In the genomic region with DNA sequence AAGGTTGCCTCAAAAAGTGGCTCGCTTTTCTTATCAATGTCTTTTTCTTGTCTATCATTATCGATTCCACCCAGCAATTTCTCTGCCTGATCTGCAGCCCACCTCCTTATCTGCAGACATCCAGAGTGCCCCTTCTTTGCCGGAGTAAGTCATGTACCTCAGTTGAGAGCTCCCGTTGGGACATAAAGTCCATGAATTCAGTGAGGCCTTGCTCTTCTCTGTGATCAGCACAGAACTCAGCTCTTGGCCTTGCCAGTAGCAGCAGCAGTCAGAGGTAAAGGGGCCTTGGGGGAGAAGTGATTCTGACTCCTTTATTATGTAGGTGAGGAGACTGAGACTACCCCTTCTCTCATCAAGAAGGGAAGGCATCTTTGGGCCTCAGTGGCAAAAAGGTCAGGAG, we compare ENCODE assay signal across 25 cellular contexts.
"Had no signal": no experiment of that assay in that cellular context is flagged by ENCODE, and none has a peak within 500 bp of the region (broad histone marks: within the 10 kb centered on the region; RNA-seq: fewer than 3 reads in every experiment).

No MANE protein-coding gene starts in this region.

- H3K4me1 Mint-ChIP-seq: activated CD4-positive, alpha-beta T cell treated with anti-CD3 and anti-CD28 coated beads, Interleukin-2, amount 10 ng/mL, durations not matched to agents 7 days and 5 days; immature natural killer cell; mesothelial cell of epicardium; naive thymus-derived CD4-positive, alpha-beta T cell; neural crest cell had no signal

- H3K9me3 ChIP-seq: breast epithelium, esophagus muscularis mucosa, heart left ventricle, upper lobe of left lung, vagina had no signal

- H3K36me3 ChIP-seq: breast epithelium, esophagus muscularis mucosa, heart left ventricle, upper lobe of left lung, vagina, WERI-Rb-1 had no signal

- H3K9me3 Mint-ChIP-seq: activated CD4-positive, alpha-beta T cell treated with anti-CD3 and anti-CD28 coated beads, Interleukin-2, amount 10 ng/mL, durations not matched to agents 7 days and 5 days; activated CD8-positive, alpha-beta T cell treated with anti-CD3 and anti-CD28 coated beads for 36 hours; activated naive CD4-positive, alpha-beta T cell treated with anti-CD3 and anti-CD28 coated beads, Interleukin-2, amount 50 U/mL, for 72 hours; activated T-cell treated with anti-CD3 and anti-CD28 coated beads, Interleukin-2, amount 50 U/mL, for 72 hours; immature natural killer cell; mesothelial cell of epicardium; neural crest cell had no signal

- H3K4me3 Mint-ChIP-seq: activated CD4-positive, alpha-beta T cell treated with anti-CD3 and anti-CD28 coated beads, Interleukin-2, amount 10 ng/mL, durations not matched to agents 7 days and 5 days; activated CD8-positive, alpha-beta T cell treated with anti-CD3 and anti-CD28 coated beads for 36 hours; activated T-cell treated with anti-CD3 and anti-CD28 coated beads, Interleukin-2, amount 50 U/mL, for 72 hours; immature natural killer cell; mesothelial cell of epicardium; naive thymus-derived CD4-positive, alpha-beta T cell; neural crest cell had no signal

- H3K4me3 ChIP-seq: breast epithelium, esophagus muscularis mucosa, heart left ventricle, upper lobe of left lung, vagina had no signal

- DNase-seq: activated CD4-positive, alpha-beta T cell treated with anti-CD3 and anti-CD28 coated beads, Interleukin-2, amount 10 ng/mL, durations not matched to agents 7 days and 5 days; activated CD4-positive, CD25-positive, alpha-beta regulatory T cell treated with anti-CD3 and anti-CD28 coated beads, Interleukin-2, amount 50 U/mL, for 72 hours; activated CD8-positive, alpha-beta T cell treated with anti-CD3 and anti-CD28 coated beads for 36 hours; activated naive CD4-positive, alpha-beta T cell; activated T-cell treated with anti-CD3 and anti-CD28 coated beads for 4 hours; activated T-cell treated with anti-CD3 and anti-CD28 coated beads, Interleukin-2, amount 50 U/mL, for 72 hours; central memory CD4-positive, alpha-beta T cell; foreskin keratinocyte; heart left ventricle; hypothalamus; immature natural killer cell; naive thymus-derived CD4-positive, alpha-beta T cell; right cardiac atrium; stimulated activated CD4-positive, alpha-beta T cell treated with anti-CD3 and anti-CD28 coated beads, Interleukin-2, amount 100 ng/mL, for 48 hours; stimulated activated naive CD8-positive, alpha-beta T cell treated with anti-CD3 and anti-CD28 coated beads, Interleukin-15, Interleukin-2, amounts not matched to agents 100 U/mL and 50 U/mL, for 24 hours; substantia nigra; upper lobe of left lung; WERI-Rb-1 had no signal

- H3K27ac ChIP-seq: breast epithelium, esophagus muscularis mucosa, foreskin keratinocyte, heart left ventricle, upper lobe of left lung, vagina, WERI-Rb-1 had no signal

- ATAC-seq: activated CD8-positive, alpha-beta T cell treated with anti-CD3 and anti-CD28 coated beads for 36 hours; activated naive CD4-positive, alpha-beta T cell treated with anti-CD3 and anti-CD28 coated beads, Interleukin-2, amount 50 U/mL, for 72 hours; activated T-cell treated with anti-CD3 and anti-CD28 coated beads, Interleukin-2, amount 50 U/mL, for 72 hours; foreskin keratinocyte; heart left ventricle; naive thymus-derived CD4-positive, alpha-beta T cell; right cardiac atrium; stimulated activated naive CD8-positive, alpha-beta T cell treated with anti-CD3 and anti-CD28 coated beads, Interleukin-15, Interleukin-2, amounts not matched to agents 100 U/mL and 50 U/mL, for 24 hours had no signal

- H3K4me1 ChIP-seq: breast epithelium, esophagus muscularis mucosa, foreskin keratinocyte, heart left ventricle, upper lobe of left lung, vagina had no signal

- FAIRE-seq: TTC549 had no signal

- H3K27me3 ChIP-seq: breast epithelium, esophagus muscularis mucosa, foreskin keratinocyte, heart left ventricle, upper lobe of left lung, vagina had no signal

- H3K36me3 Mint-ChIP-seq: activated naive CD4-positive, alpha-beta T cell treated with anti-CD3 and anti-CD28 coated beads, Interleukin-2, amount 50 U/mL, for 72 hours; immature natural killer cell; mesothelial cell of epicardium; naive thymus-derived CD4-positive, alpha-beta T cell had no signal

- H3K27ac Mint-ChIP-seq: activated CD4-positive, alpha-beta T cell treated with anti-CD3 and anti-CD28 coated beads, Interleukin-2, amount 10 ng/mL, durations not matched to agents 7 days and 5 days; activated CD8-positive, alpha-beta T cell treated with anti-CD3 and anti-CD28 coated beads for 36 hours; activated naive CD4-positive, alpha-beta T cell treated with anti-CD3 and anti-CD28 coated beads, Interleukin-2, amount 50 U/mL, for 72 hours; activated T-cell treated with anti-CD3 and anti-CD28 coated beads, Interleukin-2, amount 50 U/mL, for 72 hours; immature natural killer cell; mesothelial cell of epicardium; naive thymus-derived CD4-positive, alpha-beta T cell had no signal
